In genomic region chr20:16574656-16575355, GRCh38 we compare ENCODE assay signal across 8 cellular contexts. TPM values are rescaled to one million over a fixed set of nuclear protein-coding genes. Genes with fewer than 3 reads are reported as not detected.
DNase-seq lines count a peak whose midpoint lies in the region; ATAC-seq and TF ChIP-seq lines count a peak whose summit lies in the region.

No MANE protein-coding gene starts in this region.

- peaks cover 20% of the 10 kb centered on the region for H3K79me2 ChIP-seq in OCI-LY3 (ENCODE audit: low read length)

- peaks cover 6% of the 10 kb centered on the region for H3K36me3 Mint-ChIP-seq in activated T-cell treated with anti-CD3 and anti-CD28 coated beads, Interleukin-2, amount 50 U/mL, for 24 hours (ENCODE audit: low read depth)

- whole genome bisulfite sequencing in esophagus muscularis mucosa = 9% methylated on average over 27 of the region's 39 CpGs

- H3K9ac ChIP-seq in OCI-LY3 (ENCODE audit: low read length) (peak overlapping the region; percentile 83), muscle layer of colon (ENCODE audit: low read length) (peak overlapping the region; percentile 75)

- peak overlapping the region; percentile 97 for H2AFZ ChIP-seq in OCI-LY3 (ENCODE audit: low read depth, low read length)

- intact Hi-C loops in esophagus muscularis mucosa (cut with DNase I) = loop anchor here (5.0 kb wide), 1 partner anchor 152 kb away; no protein-coding TSS in a partner anchor

- H3K4me3 ChIP-seq in OCI-LY3 (ENCODE audit: low read length) = peak overlapping the region; percentile 82
- peak overlapping the region; percentile 56 to 95 (median 78) for H3K4me3 ChIP-seq in esophagus muscularis mucosa
- H3K4me3 ChIP-seq in muscle layer of colon (ENCODE audit: low read depth in 1 of 2, low read length in 2 of 2) = peak overlapping the region; percentile 41 to 74

- peaks cover 48% of the 10 kb centered on the region for H3K4me1 Mint-ChIP-seq in activated T-cell treated with anti-CD3 and anti-CD28 coated beads, Interleukin-2, amount 50 U/mL, for 24 hours (ENCODE audit: low read depth)

- TF ChIP-seq POLR2A in GM19193 (IDR thresholded peaks at IDR 0.05; ENCODE audit: extremely low read depth, insufficient read depth, insufficient read length) (peak; percentile 21), esophagus muscularis mucosa (IDR thresholded peaks at IDR 0.05; ENCODE audit: low read depth) (no peak)

- H3K36me3 ChIP-seq in OCI-LY3 (replicated peaks; ENCODE audit: low read depth, low read length) (no peaks in the 10 kb centered on the region), esophagus muscularis mucosa (no peaks in the 10 kb centered on the region), muscle layer of colon (ENCODE audit: insufficient read depth, low read length) (no peaks in the 10 kb centered on the region)

- H3K27me3 ChIP-seq in OCI-LY3 (ENCODE audit: low read depth, low read length) = no peaks in the 10 kb centered on the region
- H3K27me3 ChIP-seq in esophagus muscularis mucosa = no peaks in the 10 kb centered on the region
- no peaks in the 10 kb centered on the region for H3K27me3 ChIP-seq in muscle layer of colon (ENCODE audit: control insufficient read depth in 1 of 2, insufficient read depth in 2 of 2, low read length in 2 of 2)

- TF ChIP-seq CTCF in OCI-LY3 (IDR thresholded peaks at IDR 0.05; ENCODE audit: low read depth, low read length) = no peak
- TF ChIP-seq CTCF in esophagus muscularis mucosa (IDR thresholded peaks at IDR 0.05) = no peak

- peak overlapping the region; percentile 90 for H3K4me2 ChIP-seq in OCI-LY3 (ENCODE audit: low read length)

- peak overlapping the region; percentile 69 for H3K27ac ChIP-seq in OCI-LY3 (ENCODE audit: low read length)
- H3K27ac ChIP-seq in esophagus muscularis mucosa (replicated peaks in 1 of 4) = peak overlapping the region; percentile 73 to 77 (median 75)
- peak overlapping the region; percentile 69 for H3K27ac ChIP-seq in muscle layer of colon (ENCODE audit: low read depth, low read length)

- H4K20me1 ChIP-seq in OCI-LY3 (ENCODE audit: insufficient read depth, low read length) = no peaks in the 10 kb centered on the region

- TF ChIP-seq EP300 in esophagus muscularis mucosa (IDR thresholded peaks at IDR 0.05) = no peak

- peak overlapping the region; percentile 88 for H3K4me3 Mint-ChIP-seq in activated T-cell treated with anti-CD3 and anti-CD28 coated beads, Interleukin-2, amount 50 U/mL, for 24 hours

- H3K4me1 ChIP-seq in OCI-LY3 (ENCODE audit: low read length) (peaks cover 28% of the 10 kb centered on the region), esophagus muscularis mucosa (peaks cover 7 to 42% (median 39%) of the 10 kb centered on the region in 4 donors), muscle layer of colon (ENCODE audit: insufficient read depth, low read length) (peaks cover 17% of the 10 kb centered on the region)

- ATAC-seq in HG03432 (IDR thresholded peaks at IDR 0.05; ENCODE audit: unreplicated experiment) = peak; percentile 69

- H3K9me3 ChIP-seq in OCI-LY3 (ENCODE audit: insufficient read depth, low read length) (no peaks in the 10 kb centered on the region), esophagus muscularis mucosa (no peaks in the 10 kb centered on the region), muscle layer of colon (ENCODE audit: low read length) (no peaks in the 10 kb centered on the region)

- H3K27me3 Mint-ChIP-seq in activated T-cell treated with anti-CD3 and anti-CD28 coated beads, Interleukin-2, amount 50 U/mL, for 24 hours = no peaks in the 10 kb centered on the region

- H3K27ac Mint-ChIP-seq in activated T-cell treated with anti-CD3 and anti-CD28 coated beads, Interleukin-2, amount 50 U/mL, for 24 hours = peak overlapping the region; percentile 89

- no peaks in the 10 kb centered on the region for H3K9me3 Mint-ChIP-seq in activated T-cell treated with anti-CD3 and anti-CD28 coated beads, Interleukin-2, amount 50 U/mL, for 24 hours

- DNase-seq in Ammon's horn (ENCODE audit: low spot score) (peak; percentile 87), esophagus muscularis mucosa (ENCODE audit: extremely low spot score) (peak; percentile 95)
- peak; percentile 89 for DNase-seq in activated T-cell treated with anti-CD3 and anti-CD28 coated beads, Interleukin-2, amount 50 U/mL, for 24 hours
- DNase-seq in stimulated activated CD8-positive, alpha-beta memory T cell treated with anti-CD3 and anti-CD28 coated beads, Interleukin-4, amount 100 ng/mL, for 24 hours (ENCODE audit: low read depth) = peak; percentile 73

RNA-seq across cellular contexts. Expression of gene KIF16B, which starts 1.6 kb away (rescaled TPM):
- 10 to 100 TPM; 15.4 to 21.1 (median 19.3) TPM for total RNA-seq in esophagus muscularis mucosa

Comparison
In these comparisons a context has a peak if more than half of its experiments do, and no peak if none do; other contexts are left out.
1. Peak in every context shown above with its lines: DNase-seq, ATAC-seq, H3K4me3 ChIP-seq and H3K27ac ChIP-seq.